2 cellular contexts compared by ENCODE assay signal in the genomic region with DNA sequence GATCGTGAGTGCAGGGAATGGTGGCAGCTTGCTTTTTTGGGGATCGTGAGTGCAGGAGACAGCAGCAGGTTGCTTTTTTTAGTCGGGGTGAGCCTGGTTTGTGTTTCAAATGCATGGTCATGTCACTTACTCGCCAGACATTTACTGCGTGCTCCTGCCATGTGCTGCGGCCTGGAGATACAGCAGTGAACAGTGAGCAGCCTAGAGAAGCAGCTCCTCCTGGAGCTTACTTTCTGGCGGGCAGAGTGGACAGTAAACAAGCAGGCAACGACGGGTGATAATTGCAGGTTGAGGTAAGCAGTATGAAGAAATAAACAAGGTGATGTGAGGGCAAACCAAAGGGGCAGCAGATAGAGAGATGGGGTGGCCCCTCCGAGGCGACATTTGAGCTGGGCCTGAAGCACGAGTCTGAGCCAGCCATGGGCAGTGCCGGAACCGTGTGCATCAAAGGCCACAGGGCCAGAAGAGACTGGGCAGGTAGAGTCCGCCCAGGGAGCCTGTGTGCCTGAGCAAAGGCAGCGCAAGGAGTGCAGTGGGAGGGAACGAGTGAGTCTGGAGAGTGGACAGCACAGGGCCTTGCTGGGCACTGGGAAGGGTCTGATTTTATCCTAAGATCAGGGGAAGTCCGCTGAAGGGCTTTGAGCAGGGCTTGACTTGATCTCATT.
TF ChIP-seq lines count a peak whose summit lies in the region.

No MANE protein-coding gene starts in this region.

TF ChIP-seq in GM23338, 12 proteins besides CTCF, POLR2A, EP300 and RAD21 (continued from another document and continues in another):
- TF ChIP-seq, protein P1, sequence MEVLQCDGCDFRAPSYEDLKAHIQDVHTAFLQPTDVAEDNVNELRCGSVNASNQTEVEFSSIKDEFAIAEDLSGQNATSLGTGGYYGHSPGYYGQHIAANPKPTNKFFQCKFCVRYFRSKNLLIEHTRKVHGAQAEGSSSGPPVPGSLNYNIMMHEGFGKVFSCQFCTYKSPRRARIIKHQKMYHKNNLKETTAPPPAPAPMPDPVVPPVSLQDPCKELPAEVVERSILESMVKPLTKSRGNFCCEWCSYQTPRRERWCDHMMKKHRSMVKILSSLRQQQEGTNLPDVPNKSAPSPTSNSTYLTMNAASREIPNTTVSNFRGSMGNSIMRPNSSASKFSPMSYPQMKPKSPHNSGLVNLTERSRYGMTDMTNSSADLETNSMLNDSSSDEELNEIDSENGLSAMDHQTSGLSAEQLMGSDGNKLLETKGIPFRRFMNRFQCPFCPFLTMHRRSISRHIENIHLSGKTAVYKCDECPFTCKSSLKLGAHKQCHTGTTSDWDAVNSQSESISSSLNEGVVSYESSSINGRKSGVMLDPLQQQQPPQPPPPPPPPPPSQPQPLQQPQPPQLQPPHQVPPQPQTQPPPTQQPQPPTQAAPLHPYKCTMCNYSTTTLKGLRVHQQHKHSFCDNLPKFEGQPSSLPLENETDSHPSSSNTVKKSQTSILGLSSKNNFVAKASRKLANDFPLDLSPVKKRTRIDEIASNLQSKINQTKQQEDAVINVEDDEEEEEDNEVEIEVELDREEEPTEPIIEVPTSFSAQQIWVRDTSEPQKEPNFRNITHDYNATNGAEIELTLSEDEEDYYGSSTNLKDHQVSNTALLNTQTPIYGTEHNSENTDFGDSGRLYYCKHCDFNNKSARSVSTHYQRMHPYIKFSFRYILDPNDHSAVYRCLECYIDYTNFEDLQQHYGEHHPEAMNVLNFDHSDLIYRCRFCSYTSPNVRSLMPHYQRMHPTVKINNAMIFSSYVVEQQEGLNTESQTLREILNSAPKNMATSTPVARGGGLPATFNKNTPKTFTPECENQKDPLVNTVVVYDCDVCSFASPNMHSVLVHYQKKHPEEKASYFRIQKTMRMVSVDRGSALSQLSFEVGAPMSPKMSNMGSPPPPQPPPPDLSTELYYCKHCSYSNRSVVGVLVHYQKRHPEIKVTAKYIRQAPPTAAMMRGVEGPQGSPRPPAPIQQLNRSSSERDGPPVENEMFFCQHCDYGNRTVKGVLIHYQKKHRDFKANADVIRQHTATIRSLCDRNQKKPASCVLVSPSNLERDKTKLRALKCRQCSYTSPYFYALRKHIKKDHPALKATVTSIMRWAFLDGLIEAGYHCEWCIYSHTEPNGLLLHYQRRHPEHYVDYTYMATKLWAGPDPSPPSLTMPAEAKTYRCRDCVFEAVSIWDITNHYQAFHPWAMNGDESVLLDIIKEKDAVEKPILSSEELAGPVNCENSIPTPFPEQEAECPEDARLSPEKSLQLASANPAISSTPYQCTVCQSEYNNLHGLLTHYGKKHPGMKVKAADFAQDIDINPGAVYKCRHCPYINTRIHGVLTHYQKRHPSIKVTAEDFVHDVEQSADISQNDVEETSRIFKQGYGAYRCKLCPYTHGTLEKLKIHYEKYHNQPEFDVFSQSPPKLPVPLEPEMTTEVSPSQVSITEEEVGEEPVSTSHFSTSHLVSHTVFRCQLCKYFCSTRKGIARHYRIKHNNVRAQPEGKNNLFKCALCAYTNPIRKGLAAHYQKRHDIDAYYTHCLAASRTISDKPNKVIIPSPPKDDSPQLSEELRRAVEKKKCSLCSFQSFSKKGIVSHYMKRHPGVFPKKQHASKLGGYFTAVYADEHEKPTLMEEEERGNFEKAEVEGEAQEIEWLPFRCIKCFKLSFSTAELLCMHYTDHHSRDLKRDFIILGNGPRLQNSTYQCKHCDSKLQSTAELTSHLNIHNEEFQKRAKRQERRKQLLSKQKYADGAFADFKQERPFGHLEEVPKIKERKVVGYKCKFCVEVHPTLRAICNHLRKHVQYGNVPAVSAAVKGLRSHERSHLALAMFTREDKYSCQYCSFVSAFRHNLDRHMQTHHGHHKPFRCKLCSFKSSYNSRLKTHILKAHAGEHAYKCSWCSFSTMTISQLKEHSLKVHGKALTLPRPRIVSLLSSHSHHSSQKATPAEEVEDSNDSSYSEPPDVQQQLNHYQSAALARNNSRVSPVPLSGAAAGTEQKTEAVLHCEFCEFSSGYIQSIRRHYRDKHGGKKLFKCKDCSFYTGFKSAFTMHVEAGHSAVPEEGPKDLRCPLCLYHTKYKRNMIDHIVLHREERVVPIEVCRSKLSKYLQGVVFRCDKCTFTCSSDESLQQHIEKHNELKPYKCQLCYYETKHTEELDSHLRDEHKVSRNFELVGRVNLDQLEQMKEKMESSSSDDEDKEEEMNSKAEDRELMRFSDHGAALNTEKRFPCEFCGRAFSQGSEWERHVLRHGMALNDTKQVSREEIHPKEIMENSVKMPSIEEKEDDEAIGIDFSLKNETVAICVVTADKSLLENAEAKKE (CRISPR knock-in tag; IDR thresholded peaks at IDR 0.05), result no peak
- TF ChIP-seq JUNB (IDR thresholded peaks at IDR 0.05; ENCODE audit: unreplicated experiment) (no peak), ZNF114 (CRISPR knock-in tag; IDR thresholded peaks at IDR 0.05) (no peak), EZH2phosphoT487 (IDR thresholded peaks at IDR 0.05; ENCODE audit: unreplicated experiment) (no peak), NANOG (IDR thresholded peaks at IDR 0.05; ENCODE audit: borderline replicate concordance) (no peak), POLR2AphosphoS5 (IDR thresholded peaks at IDR 0.05; ENCODE audit: low read depth) (no peak)
- TF ChIP-seq, protein P2, sequence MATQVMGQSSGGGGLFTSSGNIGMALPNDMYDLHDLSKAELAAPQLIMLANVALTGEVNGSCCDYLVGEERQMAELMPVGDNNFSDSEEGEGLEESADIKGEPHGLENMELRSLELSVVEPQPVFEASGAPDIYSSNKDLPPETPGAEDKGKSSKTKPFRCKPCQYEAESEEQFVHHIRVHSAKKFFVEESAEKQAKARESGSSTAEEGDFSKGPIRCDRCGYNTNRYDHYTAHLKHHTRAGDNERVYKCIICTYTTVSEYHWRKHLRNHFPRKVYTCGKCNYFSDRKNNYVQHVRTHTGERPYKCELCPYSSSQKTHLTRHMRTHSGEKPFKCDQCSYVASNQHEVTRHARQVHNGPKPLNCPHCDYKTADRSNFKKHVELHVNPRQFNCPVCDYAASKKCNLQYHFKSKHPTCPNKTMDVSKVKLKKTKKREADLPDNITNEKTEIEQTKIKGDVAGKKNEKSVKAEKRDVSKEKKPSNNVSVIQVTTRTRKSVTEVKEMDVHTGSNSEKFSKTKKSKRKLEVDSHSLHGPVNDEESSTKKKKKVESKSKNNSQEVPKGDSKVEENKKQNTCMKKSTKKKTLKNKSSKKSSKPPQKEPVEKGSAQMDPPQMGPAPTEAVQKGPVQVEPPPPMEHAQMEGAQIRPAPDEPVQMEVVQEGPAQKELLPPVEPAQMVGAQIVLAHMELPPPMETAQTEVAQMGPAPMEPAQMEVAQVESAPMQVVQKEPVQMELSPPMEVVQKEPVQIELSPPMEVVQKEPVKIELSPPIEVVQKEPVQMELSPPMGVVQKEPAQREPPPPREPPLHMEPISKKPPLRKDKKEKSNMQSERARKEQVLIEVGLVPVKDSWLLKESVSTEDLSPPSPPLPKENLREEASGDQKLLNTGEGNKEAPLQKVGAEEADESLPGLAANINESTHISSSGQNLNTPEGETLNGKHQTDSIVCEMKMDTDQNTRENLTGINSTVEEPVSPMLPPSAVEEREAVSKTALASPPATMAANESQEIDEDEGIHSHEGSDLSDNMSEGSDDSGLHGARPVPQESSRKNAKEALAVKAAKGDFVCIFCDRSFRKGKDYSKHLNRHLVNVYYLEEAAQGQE (IDR thresholded peaks at IDR 0.05; ENCODE audit: unreplicated experiment), result no peak
- TF ChIP-seq, protein P3, sequence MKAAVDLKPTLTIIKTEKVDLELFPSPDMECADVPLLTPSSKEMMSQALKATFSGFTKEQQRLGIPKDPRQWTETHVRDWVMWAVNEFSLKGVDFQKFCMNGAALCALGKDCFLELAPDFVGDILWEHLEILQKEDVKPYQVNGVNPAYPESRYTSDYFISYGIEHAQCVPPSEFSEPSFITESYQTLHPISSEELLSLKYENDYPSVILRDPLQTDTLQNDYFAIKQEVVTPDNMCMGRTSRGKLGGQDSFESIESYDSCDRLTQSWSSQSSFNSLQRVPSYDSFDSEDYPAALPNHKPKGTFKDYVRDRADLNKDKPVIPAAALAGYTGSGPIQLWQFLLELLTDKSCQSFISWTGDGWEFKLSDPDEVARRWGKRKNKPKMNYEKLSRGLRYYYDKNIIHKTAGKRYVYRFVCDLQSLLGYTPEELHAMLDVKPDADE (IDR thresholded peaks at IDR 0.05), result no peak

TF ChIP-seq in WTC11, 78 proteins besides CTCF, POLR2A, EP300 and RAD21 (continued from another document):
- TF ChIP-seq, protein P4, sequence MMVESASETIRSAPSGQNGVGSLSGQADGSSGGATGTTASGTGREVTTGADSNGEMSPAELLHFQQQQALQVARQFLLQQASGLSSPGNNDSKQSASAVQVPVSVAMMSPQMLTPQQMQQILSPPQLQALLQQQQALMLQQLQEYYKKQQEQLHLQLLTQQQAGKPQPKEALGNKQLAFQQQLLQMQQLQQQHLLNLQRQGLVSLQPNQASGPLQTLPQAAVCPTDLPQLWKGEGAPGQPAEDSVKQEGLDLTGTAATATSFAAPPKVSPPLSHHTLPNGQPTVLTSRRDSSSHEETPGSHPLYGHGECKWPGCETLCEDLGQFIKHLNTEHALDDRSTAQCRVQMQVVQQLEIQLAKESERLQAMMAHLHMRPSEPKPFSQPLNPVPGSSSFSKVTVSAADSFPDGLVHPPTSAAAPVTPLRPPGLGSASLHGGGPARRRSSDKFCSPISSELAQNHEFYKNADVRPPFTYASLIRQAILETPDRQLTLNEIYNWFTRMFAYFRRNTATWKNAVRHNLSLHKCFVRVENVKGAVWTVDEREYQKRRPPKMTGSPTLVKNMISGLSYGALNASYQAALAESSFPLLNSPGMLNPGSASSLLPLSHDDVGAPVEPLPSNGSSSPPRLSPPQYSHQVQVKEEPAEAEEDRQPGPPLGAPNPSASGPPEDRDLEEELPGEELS (CRISPR knock-in tag; IDR thresholded peaks at IDR 0.05), result no peak
- no peak for TF ChIP-seq TEAD1 (CRISPR knock-in tag; IDR thresholded peaks at IDR 0.05)
TF ChIP-seq in WTC11: peak in this region for 0.
